Comparison of ENCODE assay signal across 13 cellular contexts in genomic region chr4:139817657-139818452, GRCh38.
DNase-seq lines count a peak whose midpoint lies in the region; ATAC-seq and TF ChIP-seq lines count a peak whose summit lies in the region.
"Had no signal": no experiment of that assay in that cellular context is flagged by ENCODE, and none has a peak within 500 bp of the region (broad histone marks: within the 10 kb centered on the region; RNA-seq: fewer than 3 reads in every experiment).

No MANE protein-coding gene starts in this region.

- no peak overlapping the region for H2AFZ ChIP-seq in KMS-11 (ENCODE audit: low read depth)

- intact Hi-C loops in mucosa of descending colon (cut with DNase I, micrococcal nuclease), result no loop called here

- H3K4me2 ChIP-seq in BLaER1 (peak overlapping the region; percentile 93), KMS-11 (0 out of 2 replicates have a peak overlapping the region, but pooled peaks have one; percentile 4)

- no peak for TF ChIP-seq CTCF in KMS-11 (conservative IDR thresholded peaks at IDR 0.05; ENCODE audit: low read depth, low read length)
- TF ChIP-seq CTCF in mucosa of descending colon (IDR thresholded peaks at IDR 0.05), result no peak
- TF ChIP-seq CTCF in mesothelial cell of epicardium (IDR thresholded peaks at IDR 0.05; ENCODE audit: unreplicated experiment), result no peak

- H3K4me1 ChIP-seq in BLaER1, result peaks cover 64% of the 10 kb centered on the region
- H3K4me1 ChIP-seq in KMS-11 (ENCODE audit: low read depth, poor library complexity, severe bottlenecking), result peaks cover 8% of the 10 kb centered on the region
- H3K4me1 ChIP-seq in mucosa of descending colon (ENCODE audit: low read depth), result peaks cover 12% of the 10 kb centered on the region

- no peaks in the 10 kb centered on the region for H3K27me3 ChIP-seq in BLaER1
- no peaks in the 10 kb centered on the region for H3K27me3 ChIP-seq in KMS-11 (ENCODE audit: insufficient read depth, low read depth)

- H3K9me3 Mint-ChIP-seq in mesothelial cell of epicardium, result peaks cover 5% of the 10 kb centered on the region

- H4K20me1 ChIP-seq in BLaER1, result no peaks in the 10 kb centered on the region
- no peaks in the 10 kb centered on the region for H4K20me1 ChIP-seq in KMS-11 (ENCODE audit: insufficient read depth)

- H3K9me3 ChIP-seq in BLaER1 (peaks cover 8% of the 10 kb centered on the region; the same call in 1 of the 2 replicates), mucosa of descending colon (no peaks in the 10 kb centered on the region)

- H3K4me1 Mint-ChIP-seq in mesothelial cell of epicardium, result peaks cover 37% of the 10 kb centered on the region

- H3K4me3 ChIP-seq in BLaER1 (no peak overlapping the region), KMS-11 (IDR thresholded peaks at IDR 0.05; ENCODE audit: insufficient read depth, low read depth, low read length) (no peak overlapping the region), mucosa of descending colon (no peak overlapping the region)

- H3K27ac ChIP-seq in BLaER1 (peak overlapping the region; percentile 24; the same call in 1 of the 2 replicates), KMS-11 (no peak overlapping the region)

- no peak overlapping the region for H3K27ac Mint-ChIP-seq in mesothelial cell of epicardium
- H3K27ac Mint-ChIP-seq: activated naive CD4-positive, alpha-beta T cell treated with anti-CD3 and anti-CD28 coated beads, Interleukin-2, amount 50 U/mL, for 72 hours had no signal

- DNase-seq in SW480 (ENCODE audit: low spot score), result peak; percentile 3
- no peak for DNase-seq in mucosa of descending colon
- DNase-seq in middle frontal gyrus (ENCODE audit: extremely low spot score, low spot score), result no peak
- no peak for DNase-seq in amygdala (lab: John Stamatoyannopoulos, UW)
- DNase-seq in mesothelial cell of epicardium (ENCODE audit: low spot score in 2 of 2, unreplicated experiment in 2 of 2), result no peak
- DNase-seq: activated CD4-positive, CD25-positive, alpha-beta regulatory T cell; NCI-H1092 treated with DMSO at 0.1 percent for 48 hours; stimulated activated CD4-positive, alpha-beta T cell treated with anti-CD3 and anti-CD28 coated beads, Interleukin-4, amount 100 ng/mL, for 1 hour had no signal

- H3K27me3 Mint-ChIP-seq in mesothelial cell of epicardium (ENCODE audit: low read depth), result no peaks in the 10 kb centered on the region

- no peak overlapping the region for H3K4me3 Mint-ChIP-seq in mesothelial cell of epicardium

- H3K9ac ChIP-seq in BLaER1, result no peak overlapping the region
- no peak overlapping the region for H3K9ac ChIP-seq in KMS-11

- peak; percentile 11 for ATAC-seq in mucosa of descending colon
- ATAC-seq in GM18502 (IDR thresholded peaks at IDR 0.05; ENCODE audit: poor library complexity, unreplicated experiment), result no peak
- ATAC-seq: activated naive CD4-positive, alpha-beta T cell treated with anti-CD3 and anti-CD28 coated beads, Interleukin-2, amount 50 U/mL, for 72 hours; HepG2 had no signal

- peaks cover 10% of the 10 kb centered on the region for H3K36me3 Mint-ChIP-seq in mesothelial cell of epicardium
- H3K36me3 Mint-ChIP-seq: activated naive CD4-positive, alpha-beta T cell treated with anti-CD3 and anti-CD28 coated beads, Interleukin-2, amount 50 U/mL, for 72 hours had no signal

- H3K79me2 ChIP-seq in KMS-11 (ENCODE audit: insufficient read depth, low read depth), result no peaks in the 10 kb centered on the region

- H3K36me3 ChIP-seq in BLaER1 (peaks cover 16% of the 10 kb centered on the region), KMS-11 (ENCODE audit: insufficient read depth) (no peaks in the 10 kb centered on the region), mucosa of descending colon (ENCODE audit: low read depth) (no peaks in the 10 kb centered on the region)
